ENCODE assay signal across 1 cellular context in the genomic region with DNA sequence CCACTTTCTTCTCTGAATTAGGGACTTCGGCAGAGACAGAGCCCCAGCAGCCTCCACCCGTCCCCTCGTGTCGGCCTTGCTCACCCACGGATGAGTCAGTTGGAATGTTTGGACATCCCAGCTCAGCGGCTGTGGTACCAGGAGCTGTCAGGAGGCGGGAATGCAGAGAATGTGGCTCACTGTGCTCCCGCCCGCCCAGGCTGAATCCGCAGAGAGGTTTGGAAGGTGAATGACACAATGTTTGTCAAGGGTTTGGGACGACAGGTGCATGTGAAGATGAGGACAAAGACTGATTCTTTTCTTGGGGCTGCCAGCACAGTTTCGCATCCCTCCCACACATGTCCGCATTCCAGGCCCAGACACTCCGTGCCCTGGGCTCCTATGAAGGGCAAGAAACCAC.
TF ChIP-seq lines count a peak whose summit lies in the region.

No MANE protein-coding gene starts in this region.

TF ChIP-seq in HepG2, 621 proteins besides CTCF, POLR2A, EP300 and RAD21 (continued from another document and continues in another):
- TF ChIP-seq, protein P1, sequence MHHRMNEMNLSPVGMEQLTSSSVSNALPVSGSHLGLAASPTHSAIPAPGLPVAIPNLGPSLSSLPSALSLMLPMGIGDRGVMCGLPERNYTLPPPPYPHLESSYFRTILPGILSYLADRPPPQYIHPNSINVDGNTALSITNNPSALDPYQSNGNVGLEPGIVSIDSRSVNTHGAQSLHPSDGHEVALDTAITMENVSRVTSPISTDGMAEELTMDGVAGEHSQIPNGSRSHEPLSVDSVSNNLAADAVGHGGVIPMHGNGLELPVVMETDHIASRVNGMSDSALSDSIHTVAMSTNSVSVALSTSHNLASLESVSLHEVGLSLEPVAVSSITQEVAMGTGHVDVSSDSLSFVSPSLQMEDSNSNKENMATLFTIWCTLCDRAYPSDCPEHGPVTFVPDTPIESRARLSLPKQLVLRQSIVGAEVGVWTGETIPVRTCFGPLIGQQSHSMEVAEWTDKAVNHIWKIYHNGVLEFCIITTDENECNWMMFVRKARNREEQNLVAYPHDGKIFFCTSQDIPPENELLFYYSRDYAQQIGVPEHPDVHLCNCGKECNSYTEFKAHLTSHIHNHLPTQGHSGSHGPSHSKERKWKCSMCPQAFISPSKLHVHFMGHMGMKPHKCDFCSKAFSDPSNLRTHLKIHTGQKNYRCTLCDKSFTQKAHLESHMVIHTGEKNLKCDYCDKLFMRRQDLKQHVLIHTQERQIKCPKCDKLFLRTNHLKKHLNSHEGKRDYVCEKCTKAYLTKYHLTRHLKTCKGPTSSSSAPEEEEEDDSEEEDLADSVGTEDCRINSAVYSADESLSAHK (CRISPR knock-in tag; IDR thresholded peaks at IDR 0.05; ENCODE audit: borderline replicate concordance) = no peak
- TF ChIP-seq, protein P2, sequence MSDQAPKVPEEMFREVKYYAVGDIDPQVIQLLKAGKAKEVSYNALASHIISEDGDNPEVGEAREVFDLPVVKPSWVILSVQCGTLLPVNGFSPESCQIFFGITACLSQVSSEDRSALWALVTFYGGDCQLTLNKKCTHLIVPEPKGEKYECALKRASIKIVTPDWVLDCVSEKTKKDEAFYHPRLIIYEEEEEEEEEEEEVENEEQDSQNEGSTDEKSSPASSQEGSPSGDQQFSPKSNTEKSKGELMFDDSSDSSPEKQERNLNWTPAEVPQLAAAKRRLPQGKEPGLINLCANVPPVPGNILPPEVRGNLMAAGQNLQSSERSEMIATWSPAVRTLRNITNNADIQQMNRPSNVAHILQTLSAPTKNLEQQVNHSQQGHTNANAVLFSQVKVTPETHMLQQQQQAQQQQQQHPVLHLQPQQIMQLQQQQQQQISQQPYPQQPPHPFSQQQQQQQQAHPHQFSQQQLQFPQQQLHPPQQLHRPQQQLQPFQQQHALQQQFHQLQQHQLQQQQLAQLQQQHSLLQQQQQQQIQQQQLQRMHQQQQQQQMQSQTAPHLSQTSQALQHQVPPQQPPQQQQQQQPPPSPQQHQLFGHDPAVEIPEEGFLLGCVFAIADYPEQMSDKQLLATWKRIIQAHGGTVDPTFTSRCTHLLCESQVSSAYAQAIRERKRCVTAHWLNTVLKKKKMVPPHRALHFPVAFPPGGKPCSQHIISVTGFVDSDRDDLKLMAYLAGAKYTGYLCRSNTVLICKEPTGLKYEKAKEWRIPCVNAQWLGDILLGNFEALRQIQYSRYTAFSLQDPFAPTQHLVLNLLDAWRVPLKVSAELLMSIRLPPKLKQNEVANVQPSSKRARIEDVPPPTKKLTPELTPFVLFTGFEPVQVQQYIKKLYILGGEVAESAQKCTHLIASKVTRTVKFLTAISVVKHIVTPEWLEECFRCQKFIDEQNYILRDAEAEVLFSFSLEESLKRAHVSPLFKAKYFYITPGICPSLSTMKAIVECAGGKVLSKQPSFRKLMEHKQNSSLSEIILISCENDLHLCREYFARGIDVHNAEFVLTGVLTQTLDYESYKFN (CRISPR knock-in tag; conservative IDR thresholded peaks at IDR 0.05) = peak; percentile 36; the same call in 1 of the 2 replicates
- TF ChIP-seq KDM6A (CRISPR knock-in tag; IDR thresholded peaks at IDR 0.05; ENCODE audit: low read depth) (no peak), MIER2 (CRISPR knock-in tag; IDR thresholded peaks at IDR 0.05) (0 out of 2 replicates have a peak, but pooled peaks have one; percentile 38), RNF2 (conservative IDR thresholded peaks at IDR 0.05; ENCODE audit: low read depth) (no peak), MTA1 (CRISPR knock-in tag; IDR thresholded peaks at IDR 0.05; ENCODE audit: borderline replicate concordance) (no peak), KDM2A (CRISPR knock-in tag; IDR thresholded peaks at IDR 0.05; ENCODE audit: borderline replicate concordance, low read depth) (peak; percentile 88), GABPB1 (CRISPR knock-in tag; IDR thresholded peaks at IDR 0.05) (peak; percentile 45), ZNF7 (CRISPR knock-in tag; IDR thresholded peaks at IDR 0.05) (no peak), FOSL1 (CRISPR knock-in tag; IDR thresholded peaks at IDR 0.05; ENCODE audit: borderline replicate concordance) (peak; percentile 79), ZNF121 (CRISPR knock-in tag; IDR thresholded peaks at IDR 0.05) (no peak), MIXL1 (CRISPR knock-in tag; IDR thresholded peaks at IDR 0.05) (no peak), ZNF101 (CRISPR knock-in tag; IDR thresholded peaks at IDR 0.05; ENCODE audit: borderline replicate concordance, low read depth) (no peak), PCBP2 (optimal IDR thresholded peaks at IDR 0.05; ENCODE audit: low read depth, low read length, poor library complexity, severe bottlenecking) (no peak), KAT8 (CRISPR knock-in tag; IDR thresholded peaks at IDR 0.05) (0 out of 2 replicates have a peak, but pooled peaks have one; percentile 43), SUZ12 (IDR thresholded peaks at IDR 0.05; ENCODE audit: low read depth, low read length) (no peak), PAWR (CRISPR knock-in tag; IDR thresholded peaks at IDR 0.05; ENCODE audit: borderline replicate concordance) (no peak), SMYD3 (CRISPR knock-in tag; IDR thresholded peaks at IDR 0.05) (no peak), ZNF235 (CRISPR knock-in tag; IDR thresholded peaks at IDR 0.05; ENCODE audit: borderline replicate concordance) (no peak), MEF2D (CRISPR knock-in tag; IDR thresholded peaks at IDR 0.05) (no peak), ZNF431 (CRISPR knock-in tag; IDR thresholded peaks at IDR 0.05; ENCODE audit: borderline replicate concordance, low read depth) (no peak), ZNF816 (CRISPR knock-in tag; IDR thresholded peaks at IDR 0.05; ENCODE audit: borderline replicate concordance) (no peak), NFKB2 (CRISPR knock-in tag; IDR thresholded peaks at IDR 0.05; ENCODE audit: borderline replicate concordance) (no peak), HNRNPUL1 (IDR thresholded peaks at IDR 0.05; ENCODE audit: low read depth, low read length) (no peak), MZF1 (CRISPR knock-in tag; IDR thresholded peaks at IDR 0.05; ENCODE audit: borderline replicate concordance) (no peak), SMARCE1 (IDR thresholded peaks at IDR 0.05; ENCODE audit: borderline replicate concordance) (no peak), MTA3 (CRISPR knock-in tag; IDR thresholded peaks at IDR 0.05) (no peak)
- TF ChIP-seq, protein P3, sequence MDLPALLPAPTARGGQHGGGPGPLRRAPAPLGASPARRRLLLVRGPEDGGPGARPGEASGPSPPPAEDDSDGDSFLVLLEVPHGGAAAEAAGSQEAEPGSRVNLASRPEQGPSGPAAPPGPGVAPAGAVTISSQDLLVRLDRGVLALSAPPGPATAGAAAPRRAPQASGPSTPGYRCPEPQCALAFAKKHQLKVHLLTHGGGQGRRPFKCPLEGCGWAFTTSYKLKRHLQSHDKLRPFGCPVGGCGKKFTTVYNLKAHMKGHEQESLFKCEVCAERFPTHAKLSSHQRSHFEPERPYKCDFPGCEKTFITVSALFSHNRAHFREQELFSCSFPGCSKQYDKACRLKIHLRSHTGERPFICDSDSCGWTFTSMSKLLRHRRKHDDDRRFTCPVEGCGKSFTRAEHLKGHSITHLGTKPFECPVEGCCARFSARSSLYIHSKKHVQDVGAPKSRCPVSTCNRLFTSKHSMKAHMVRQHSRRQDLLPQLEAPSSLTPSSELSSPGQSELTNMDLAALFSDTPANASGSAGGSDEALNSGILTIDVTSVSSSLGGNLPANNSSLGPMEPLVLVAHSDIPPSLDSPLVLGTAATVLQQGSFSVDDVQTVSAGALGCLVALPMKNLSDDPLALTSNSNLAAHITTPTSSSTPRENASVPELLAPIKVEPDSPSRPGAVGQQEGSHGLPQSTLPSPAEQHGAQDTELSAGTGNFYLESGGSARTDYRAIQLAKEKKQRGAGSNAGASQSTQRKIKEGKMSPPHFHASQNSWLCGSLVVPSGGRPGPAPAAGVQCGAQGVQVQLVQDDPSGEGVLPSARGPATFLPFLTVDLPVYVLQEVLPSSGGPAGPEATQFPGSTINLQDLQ (CRISPR knock-in tag; IDR thresholded peaks at IDR 0.05) = no peak
- TF ChIP-seq, protein P4, sequence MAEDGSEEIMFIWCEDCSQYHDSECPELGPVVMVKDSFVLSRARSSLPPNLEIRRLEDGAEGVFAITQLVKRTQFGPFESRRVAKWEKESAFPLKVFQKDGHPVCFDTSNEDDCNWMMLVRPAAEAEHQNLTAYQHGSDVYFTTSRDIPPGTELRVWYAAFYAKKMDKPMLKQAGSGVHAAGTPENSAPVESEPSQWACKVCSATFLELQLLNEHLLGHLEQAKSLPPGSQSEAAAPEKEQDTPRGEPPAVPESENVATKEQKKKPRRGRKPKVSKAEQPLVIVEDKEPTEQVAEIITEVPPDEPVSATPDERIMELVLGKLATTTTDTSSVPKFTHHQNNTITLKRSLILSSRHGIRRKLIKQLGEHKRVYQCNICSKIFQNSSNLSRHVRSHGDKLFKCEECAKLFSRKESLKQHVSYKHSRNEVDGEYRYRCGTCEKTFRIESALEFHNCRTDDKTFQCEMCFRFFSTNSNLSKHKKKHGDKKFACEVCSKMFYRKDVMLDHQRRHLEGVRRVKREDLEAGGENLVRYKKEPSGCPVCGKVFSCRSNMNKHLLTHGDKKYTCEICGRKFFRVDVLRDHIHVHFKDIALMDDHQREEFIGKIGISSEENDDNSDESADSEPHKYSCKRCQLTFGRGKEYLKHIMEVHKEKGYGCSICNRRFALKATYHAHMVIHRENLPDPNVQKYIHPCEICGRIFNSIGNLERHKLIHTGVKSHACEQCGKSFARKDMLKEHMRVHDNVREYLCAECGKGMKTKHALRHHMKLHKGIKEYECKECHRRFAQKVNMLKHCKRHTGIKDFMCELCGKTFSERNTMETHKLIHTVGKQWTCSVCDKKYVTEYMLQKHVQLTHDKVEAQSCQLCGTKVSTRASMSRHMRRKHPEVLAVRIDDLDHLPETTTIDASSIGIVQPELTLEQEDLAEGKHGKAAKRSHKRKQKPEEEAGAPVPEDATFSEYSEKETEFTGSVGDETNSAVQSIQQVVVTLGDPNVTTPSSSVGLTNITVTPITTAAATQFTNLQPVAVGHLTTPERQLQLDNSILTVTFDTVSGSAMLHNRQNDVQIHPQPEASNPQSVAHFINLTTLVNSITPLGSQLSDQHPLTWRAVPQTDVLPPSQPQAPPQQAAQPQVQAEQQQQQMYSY (CRISPR knock-in tag; IDR thresholded peaks at IDR 0.05) = no peak
- TF ChIP-seq, protein P5, sequence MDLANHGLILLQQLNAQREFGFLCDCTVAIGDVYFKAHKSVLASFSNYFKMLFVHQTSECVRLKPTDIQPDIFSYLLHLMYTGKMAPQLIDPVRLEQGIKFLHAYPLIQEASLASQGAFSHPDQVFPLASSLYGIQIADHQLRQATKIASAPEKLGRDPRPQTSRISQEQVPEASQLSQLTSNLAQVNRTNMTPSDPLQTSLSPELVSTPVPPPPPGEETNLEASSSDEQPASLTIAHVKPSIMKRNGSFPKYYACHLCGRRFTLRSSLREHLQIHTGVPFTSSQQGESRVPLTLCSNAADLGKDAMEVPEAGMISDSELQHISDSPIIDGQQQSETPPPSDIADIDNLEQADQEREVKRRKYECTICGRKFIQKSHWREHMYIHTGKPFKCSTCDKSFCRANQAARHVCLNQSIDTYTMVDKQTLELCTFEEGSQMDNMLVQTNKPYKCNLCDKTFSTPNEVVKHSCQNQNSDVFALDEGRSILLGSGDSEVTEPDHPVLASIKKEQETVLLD (CRISPR knock-in tag; IDR thresholded peaks at IDR 0.05; ENCODE audit: low read depth) = no peak
- TF ChIP-seq, protein P6, sequence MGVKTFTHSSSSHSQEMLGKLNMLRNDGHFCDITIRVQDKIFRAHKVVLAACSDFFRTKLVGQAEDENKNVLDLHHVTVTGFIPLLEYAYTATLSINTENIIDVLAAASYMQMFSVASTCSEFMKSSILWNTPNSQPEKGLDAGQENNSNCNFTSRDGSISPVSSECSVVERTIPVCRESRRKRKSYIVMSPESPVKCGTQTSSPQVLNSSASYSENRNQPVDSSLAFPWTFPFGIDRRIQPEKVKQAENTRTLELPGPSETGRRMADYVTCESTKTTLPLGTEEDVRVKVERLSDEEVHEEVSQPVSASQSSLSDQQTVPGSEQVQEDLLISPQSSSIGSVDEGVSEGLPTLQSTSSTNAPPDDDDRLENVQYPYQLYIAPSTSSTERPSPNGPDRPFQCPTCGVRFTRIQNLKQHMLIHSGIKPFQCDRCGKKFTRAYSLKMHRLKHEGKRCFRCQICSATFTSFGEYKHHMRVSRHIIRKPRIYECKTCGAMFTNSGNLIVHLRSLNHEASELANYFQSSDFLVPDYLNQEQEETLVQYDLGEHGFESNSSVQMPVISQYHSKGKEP (CRISPR knock-in tag; IDR thresholded peaks at IDR 0.05) = no peak
- TF ChIP-seq, protein P7, sequence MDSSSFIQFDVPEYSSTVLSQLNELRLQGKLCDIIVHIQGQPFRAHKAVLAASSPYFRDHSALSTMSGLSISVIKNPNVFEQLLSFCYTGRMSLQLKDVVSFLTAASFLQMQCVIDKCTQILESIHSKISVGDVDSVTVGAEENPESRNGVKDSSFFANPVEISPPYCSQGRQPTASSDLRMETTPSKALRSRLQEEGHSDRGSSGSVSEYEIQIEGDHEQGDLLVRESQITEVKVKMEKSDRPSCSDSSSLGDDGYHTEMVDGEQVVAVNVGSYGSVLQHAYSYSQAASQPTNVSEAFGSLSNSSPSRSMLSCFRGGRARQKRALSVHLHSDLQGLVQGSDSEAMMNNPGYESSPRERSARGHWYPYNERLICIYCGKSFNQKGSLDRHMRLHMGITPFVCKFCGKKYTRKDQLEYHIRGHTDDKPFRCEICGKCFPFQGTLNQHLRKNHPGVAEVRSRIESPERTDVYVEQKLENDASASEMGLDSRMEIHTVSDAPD (CRISPR knock-in tag; IDR thresholded peaks at IDR 0.05) = no peak
- TF ChIP-seq, protein P8, sequence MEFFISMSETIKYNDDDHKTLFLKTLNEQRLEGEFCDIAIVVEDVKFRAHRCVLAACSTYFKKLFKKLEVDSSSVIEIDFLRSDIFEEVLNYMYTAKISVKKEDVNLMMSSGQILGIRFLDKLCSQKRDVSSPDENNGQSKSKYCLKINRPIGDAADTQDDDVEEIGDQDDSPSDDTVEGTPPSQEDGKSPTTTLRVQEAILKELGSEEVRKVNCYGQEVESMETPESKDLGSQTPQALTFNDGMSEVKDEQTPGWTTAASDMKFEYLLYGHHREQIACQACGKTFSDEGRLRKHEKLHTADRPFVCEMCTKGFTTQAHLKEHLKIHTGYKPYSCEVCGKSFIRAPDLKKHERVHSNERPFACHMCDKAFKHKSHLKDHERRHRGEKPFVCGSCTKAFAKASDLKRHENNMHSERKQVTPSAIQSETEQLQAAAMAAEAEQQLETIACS (CRISPR knock-in tag; IDR thresholded peaks at IDR 0.05) = no peak
- TF ChIP-seq, protein P9, sequence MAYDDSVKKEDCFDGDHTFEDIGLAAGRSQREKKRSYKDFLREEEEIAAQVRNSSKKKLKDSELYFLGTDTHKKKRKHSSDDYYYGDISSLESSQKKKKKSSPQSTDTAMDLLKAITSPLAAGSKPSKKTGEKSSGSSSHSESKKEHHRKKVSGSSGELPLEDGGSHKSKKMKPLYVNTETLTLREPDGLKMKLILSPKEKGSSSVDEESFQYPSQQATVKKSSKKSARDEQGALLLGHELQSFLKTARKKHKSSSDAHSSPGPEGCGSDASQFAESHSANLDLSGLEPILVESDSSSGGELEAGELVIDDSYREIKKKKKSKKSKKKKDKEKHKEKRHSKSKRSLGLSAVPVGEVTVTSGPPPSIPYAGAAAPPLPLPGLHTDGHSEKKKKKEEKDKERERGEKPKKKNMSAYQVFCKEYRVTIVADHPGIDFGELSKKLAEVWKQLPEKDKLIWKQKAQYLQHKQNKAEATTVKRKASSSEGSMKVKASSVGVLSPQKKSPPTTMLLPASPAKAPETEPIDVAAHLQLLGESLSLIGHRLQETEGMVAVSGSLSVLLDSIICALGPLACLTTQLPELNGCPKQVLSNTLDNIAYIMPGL (CRISPR knock-in tag; IDR thresholded peaks at IDR 0.05; ENCODE audit: borderline replicate concordance in 1 of 2, low read depth in 1 of 2) = 0 out of 4 replicates have a peak, but pooled peaks of 1 of the 2 experiments have one; percentile 22
- TF ChIP-seq, protein P10, sequence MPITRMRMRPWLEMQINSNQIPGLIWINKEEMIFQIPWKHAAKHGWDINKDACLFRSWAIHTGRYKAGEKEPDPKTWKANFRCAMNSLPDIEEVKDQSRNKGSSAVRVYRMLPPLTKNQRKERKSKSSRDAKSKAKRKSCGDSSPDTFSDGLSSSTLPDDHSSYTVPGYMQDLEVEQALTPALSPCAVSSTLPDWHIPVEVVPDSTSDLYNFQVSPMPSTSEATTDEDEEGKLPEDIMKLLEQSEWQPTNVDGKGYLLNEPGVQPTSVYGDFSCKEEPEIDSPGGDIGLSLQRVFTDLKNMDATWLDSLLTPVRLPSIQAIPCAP (CRISPR knock-in tag; IDR thresholded peaks at IDR 0.05; ENCODE audit: low read depth) = no peak
